Comparison of ENCODE assay signal across 12 cellular contexts in the genomic region with DNA sequence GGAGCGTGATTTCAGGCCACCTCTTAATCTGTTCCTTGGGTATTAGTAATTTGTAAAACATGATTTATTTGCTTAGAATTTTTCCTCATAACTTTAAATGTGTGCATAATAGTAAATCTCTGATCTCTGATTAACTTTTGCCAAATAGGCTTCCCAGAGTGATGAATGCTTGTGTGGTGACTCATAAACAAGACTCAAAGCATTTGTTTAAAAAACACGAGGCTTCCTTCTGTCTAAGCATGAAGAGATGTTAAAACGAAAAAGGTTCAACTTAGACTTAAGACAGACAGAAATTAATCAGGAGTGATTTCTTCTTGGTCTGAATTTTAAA.
DNase-seq lines count a peak whose midpoint lies in the region; ATAC-seq and TF ChIP-seq lines count a peak whose summit lies in the region.
"Had no signal": no experiment of that assay in that cellular context is flagged by ENCODE, and none has a peak within 500 bp of the region (broad histone marks: within the 10 kb centered on the region; RNA-seq: fewer than 3 reads in every experiment).

No MANE protein-coding gene starts in this region.

- H3K9me3 Mint-ChIP-seq in type B pancreatic cell: peaks cover 6% of the 10 kb centered on the region

- DNase-seq in EL: peak; percentile 81
- peak; percentile 18 for DNase-seq in SW480 (ENCODE audit: low spot score)
- peak; percentile 82 for DNase-seq in fibroblast of villous mesenchyme (ENCODE audit: low read depth)
- peak; percentile 63 for DNase-seq in skeletal muscle cell (ENCODE audit: low read depth)
- DNase-seq in Kasumi-1 (lab: John Stamatoyannopoulos, UW): no peak
- DNase-seq in type B pancreatic cell (ENCODE audit: extremely low spot score, unreplicated experiment): no peak
- DNase-seq: activated CD4-positive, alpha-beta T cell treated with anti-CD3 and anti-CD28 coated beads, Interleukin-2, amount 50 U/mL, for 48 hours; cerebellar nuclear complex; T-helper 17 cell had no signal

- H3K4me3 ChIP-seq in fibroblast of villous mesenchyme (ENCODE audit: low read depth, low read length) (peak overlapping the region; percentile 30), skeletal muscle cell (ENCODE audit: low read depth, low read length) (peak overlapping the region; percentile 18)
- H3K4me3 ChIP-seq: GM12878 had no signal

- peaks cover 24% of the 10 kb centered on the region for H3K27me3 Mint-ChIP-seq in type B pancreatic cell
- H3K27me3 Mint-ChIP-seq: T-helper 17 cell had no signal

- peaks cover 3% of the 10 kb centered on the region for H3K36me3 Mint-ChIP-seq in type B pancreatic cell

- H3K4me1 Mint-ChIP-seq in type B pancreatic cell (ENCODE audit: unreplicated experiment): peaks cover 20% of the 10 kb centered on the region
- H3K4me1 Mint-ChIP-seq: T-helper 17 cell had no signal

- ATAC-seq in HG02852 (IDR thresholded peaks at IDR 0.05; ENCODE audit: unreplicated experiment): no peak
- no peak for ATAC-seq in HG02588 (IDR thresholded peaks at IDR 0.05; ENCODE audit: unreplicated experiment)
- ATAC-seq: GM12878, T-helper 17 cell had no signal

- TF ChIP-seq CTCF in fibroblast of villous mesenchyme (IDR thresholded peaks at IDR 0.05; ENCODE audit: insufficient read depth, low read depth, low read length): no peak
- no peak for TF ChIP-seq CTCF in type B pancreatic cell (conservative IDR thresholded peaks at IDR 0.05)

- no peak overlapping the region for H3K27ac Mint-ChIP-seq in type B pancreatic cell
- H3K27ac Mint-ChIP-seq: T-helper 17 cell had no signal

- no peak overlapping the region for H3K4me3 Mint-ChIP-seq in type B pancreatic cell
- H3K4me3 Mint-ChIP-seq: T-helper 17 cell had no signal

Comparison
In these comparisons a context has a peak if more than half of its experiments do, and no peak if none do; other contexts are left out.
1. DNase-seq: peak in EL (single experiment), SW480 (single experiment), fibroblast of villous mesenchyme (single experiment) and skeletal muscle cell (single experiment); none in Kasumi-1 (0 of 2) and type B pancreatic cell (single experiment).